13 cellular contexts compared by ENCODE assay signal in genomic region chr2:182242561-182242960, GRCh38.
A peak's percentile ranks its signal among the peaks of the same experiment; 100 is the strongest.
DNase-seq lines count a peak whose midpoint lies in the region; ATAC-seq and TF ChIP-seq lines count a peak whose summit lies in the region.
"Had no signal": no experiment of that assay in that cellular context is flagged by ENCODE, and none has a peak within 500 bp of the region (broad histone marks: within the 10 kb centered on the region; RNA-seq: fewer than 3 reads in every experiment).

No MANE protein-coding gene starts in this region.

- WGBS in IMR-90 (ENCODE audit: extremely low coverage in 2 of 2, insufficient read length in 1 of 2), 2 experiments, result no CpG with 5 or more reads among the region's 5 CpGs

- H3K4me3 ChIP-seq in IMR-90 (ENCODE audit: insufficient read depth, low read depth, low read length) (no peak overlapping the region), iPS-20b (ENCODE audit: low read length) (peak overlapping the region; percentile 0; the same call in 1 of the 2 replicates), tibial artery (no peak overlapping the region)
- H3K4me3 ChIP-seq: BLaER1 had no signal

- no peaks in the 10 kb centered on the region for H3K9me1 ChIP-seq in IMR-90 (ENCODE audit: insufficient read depth, low read length)

- no peak overlapping the region for H3K4ac ChIP-seq in IMR-90 (ENCODE audit: low read depth, low read length)

- ATAC-seq in IMR-90 (ENCODE audit: low read depth), result no peak

- CTCF ChIA-PET in IMR-90 (lab: Yijun Ruan, JAX), result no interaction called here

- POLR2A ChIA-PET in IMR-90 (lab: Charles Lee; ENCODE audit: unreplicated experiment), result no interaction called here

- H3K9ac ChIP-seq in IMR-90 (ENCODE audit: low read depth, low read length) (no peak overlapping the region), iPS-20b (ENCODE audit: low read depth, low read length) (no peak overlapping the region)
- H3K9ac ChIP-seq: BLaER1 had no signal

- in situ Hi-C loops in IMR-90 (cut with MboI; ENCODE audit: low sequenced_read_pairs), result no loop called here

- TF ChIP-seq RAD21 in IMR-90 (IDR thresholded peaks at IDR 0.05; ENCODE audit: low read length), result no peak

- no peak overlapping the region for H3K27ac ChIP-seq in IMR-90 (ENCODE audit: insufficient read depth, low read length)
- no peak overlapping the region for H3K27ac ChIP-seq in iPS-20b (ENCODE audit: low read length)
- peak overlapping the region; percentile 16 to 38 for H3K27ac ChIP-seq in tibial artery
- H3K27ac ChIP-seq: 22Rv1, BLaER1 had no signal

- H3K36me3 ChIP-seq in IMR-90 (ENCODE audit: control insufficient read depth, insufficient read depth, low read length) (no peaks in the 10 kb centered on the region), iPS-20b (ENCODE audit: insufficient read depth, low read depth, low read length) (no peaks in the 10 kb centered on the region), tibial artery (no peaks in the 10 kb centered on the region)
- H3K36me3 ChIP-seq: BLaER1 had no signal

- no peak overlapping the region for H2BK120ac ChIP-seq in IMR-90 (ENCODE audit: low read depth, low read length)

- H3K18ac ChIP-seq in IMR-90 (ENCODE audit: low read depth, low read length), result no peak overlapping the region

- no peak overlapping the region for H3K23ac ChIP-seq in IMR-90 (ENCODE audit: low read depth, low read length)

- H3K27me3 ChIP-seq in IMR-90 (ENCODE audit: control insufficient read depth, insufficient read depth, low read length) (no peaks in the 10 kb centered on the region), iPS-20b (ENCODE audit: insufficient read depth, low read length) (no peaks in the 10 kb centered on the region), tibial artery (no peaks in the 10 kb centered on the region)
- H3K27me3 ChIP-seq: BLaER1 had no signal

- H2BK20ac ChIP-seq in IMR-90 (ENCODE audit: low read depth, low read length), result no peak overlapping the region

- no peaks in the 10 kb centered on the region for H3K9me3 ChIP-seq in IMR-90 (ENCODE audit: control insufficient read depth, insufficient read depth, low read length)
- H3K9me3 ChIP-seq in iPS-20b (ENCODE audit: insufficient read depth, low read depth, low read length), result no peaks in the 10 kb centered on the region
- H3K9me3 ChIP-seq in tibial artery, result no peaks in the 10 kb centered on the region
- H3K9me3 ChIP-seq: BLaER1, Caco-2 had no signal

- no peaks in the 10 kb centered on the region for H3K79me1 ChIP-seq in IMR-90 (ENCODE audit: low read depth in 1 of 2, low read length in 2 of 2)

- TF ChIP-seq CTCF in IMR-90 (conservative IDR thresholded peaks at IDR 0.05; ENCODE audit: low read depth, low read length) (no peak), tibial artery (IDR thresholded peaks at IDR 0.05) (no peak)

- dilution Hi-C loops in IMR-90 (cut with HindIII; ENCODE audit: low sequenced_read_pairs, unreplicated experiment), result no loop called here

- H3K14ac ChIP-seq in IMR-90 (replicated peaks; ENCODE audit: low read depth, low read length), result no peak overlapping the region

- intact Hi-C loops in IMR-90 (cut with micrococcal nuclease), result no loop called here
- intact Hi-C loops in tibial artery (cut with DNase I; ENCODE audit: low total_unique reads), result no loop called here

- no peak for TF ChIP-seq POLR2A in IMR-90 (IDR thresholded peaks at IDR 0.05; ENCODE audit: low read depth, low read length)

- no peak overlapping the region for H2AK9ac ChIP-seq in IMR-90 (replicated peaks; ENCODE audit: low read depth, low read length, poor library complexity)

- H4K20me1 ChIP-seq in IMR-90 (ENCODE audit: insufficient read depth, low read length), result no peaks in the 10 kb centered on the region
- H4K20me1 ChIP-seq: BLaER1 had no signal

- no peak overlapping the region for H3K4me2 ChIP-seq in IMR-90 (ENCODE audit: low read depth, low read length)
- H3K4me2 ChIP-seq: BLaER1 had no signal

- H3K4me1 ChIP-seq in IMR-90 (ENCODE audit: control insufficient read depth, insufficient read depth, low read length) (no peaks in the 10 kb centered on the region), iPS-20b (ENCODE audit: insufficient read depth, low read length) (peaks cover 14% of the 10 kb centered on the region), tibial artery (peaks cover 0 to 25% (median 2%) of the 10 kb centered on the region in 4 donors)
- H3K4me1 ChIP-seq: Caco-2 had no signal

- H4K91ac ChIP-seq in IMR-90 (ENCODE audit: insufficient read depth, low read depth, low read length), result no peak overlapping the region

- no TSS peak for BruUV-seq in IMR-90 (replicated peaks; lab: Mats Ljungman, UMichigan)

- H3K56ac ChIP-seq in IMR-90 (ENCODE audit: extremely low read depth, insufficient read depth, low read length), result no peak overlapping the region

- H2BK15ac ChIP-seq in IMR-90 (ENCODE audit: low read depth, low read length), result no peak overlapping the region

- H4K5ac ChIP-seq in IMR-90 (ENCODE audit: low read depth, low read length), result no peak overlapping the region

- H2BK5ac ChIP-seq in IMR-90 (ENCODE audit: low read depth, low read length, poor library complexity, severe bottlenecking), result peak overlapping the region; percentile 19

- H2AFZ ChIP-seq in IMR-90 (replicated peaks; ENCODE audit: low read length, poor library complexity), result no peak overlapping the region

- H4K8ac ChIP-seq in IMR-90 (ENCODE audit: low read depth in 2 of 2, low read length in 2 of 2), result no peak overlapping the region

- no peak overlapping the region for H2AK5ac ChIP-seq in IMR-90 (ENCODE audit: low read depth, low read length)

- DNase-seq in NCI-H82 (lab: John Stamatoyannopoulos, UW) (peak; percentile 40), NCI-H82 treated with DMSO at 0.1 percent for 48 hours (lab: John Stamatoyannopoulos, UW; ENCODE audit: unreplicated experiment) (no peak), IMR-90 (no peak), tibial artery (no peak), mucosa of gallbladder (ENCODE audit: low spot score) (no peak), GDM1 (lab: John Stamatoyannopoulos, UW) (no peak)
- no peak for DNase-seq in stimulated activated CD4-positive, alpha-beta T cell treated with anti-CD3 and anti-CD28 coated beads, Interleukin-4, amount 100 ng/mL, for 4 hours
- DNase-seq: Caco-2; CD8-positive, alpha-beta memory T cell; DND-41 had no signal

TF ChIP-seq in IMR-90, 13 proteins besides CTCF, POLR2A, EP300 and RAD21:
- TF ChIP-seq CEBPB (IDR thresholded peaks at IDR 0.05; ENCODE audit: low read depth, low read length) (no peak), MAZ (IDR thresholded peaks at IDR 0.05; ENCODE audit: borderline replicate concordance, low read depth, low read length) (no peak), FOS (IDR thresholded peaks at IDR 0.05; ENCODE audit: low read depth, low read length) (no peak), RFX5 (IDR thresholded peaks at IDR 0.05; ENCODE audit: low read depth, low read length) (no peak), MAFK (IDR thresholded peaks at IDR 0.05; ENCODE audit: low read depth, low read length) (no peak), NFE2L2 (IDR thresholded peaks at IDR 0.05; ENCODE audit: low read depth, low read length) (no peak), SMC3 (IDR thresholded peaks at IDR 0.05; ENCODE audit: low read depth, low read length) (no peak), CHD1 (IDR thresholded peaks at IDR 0.05; ENCODE audit: low read depth, low read length) (no peak), BHLHE40 (IDR thresholded peaks at IDR 0.05; ENCODE audit: low read depth, low read length) (no peak), ELK1 (IDR thresholded peaks at IDR 0.05; ENCODE audit: borderline replicate concordance, low read depth, low read length) (no peak), RCOR1 (IDR thresholded peaks at IDR 0.05; ENCODE audit: insufficient replicate concordance, low read length) (no peak), MXI1 (IDR thresholded peaks at IDR 0.05; ENCODE audit: borderline replicate concordance, low read depth, low read length) (no peak), USF2 (IDR thresholded peaks at IDR 0.05; ENCODE audit: low read depth, low read length) (no peak)

Comparison
In these comparisons a context has a peak if more than half of its experiments do, and no peak if none do; other contexts are left out.
1. H3K27ac ChIP-seq: peak in tibial artery (2 of 2); none in IMR-90 (single experiment) and iPS-20b (single experiment).